Comparison of ENCODE assay signal across 17 cellular contexts in the genomic region with DNA sequence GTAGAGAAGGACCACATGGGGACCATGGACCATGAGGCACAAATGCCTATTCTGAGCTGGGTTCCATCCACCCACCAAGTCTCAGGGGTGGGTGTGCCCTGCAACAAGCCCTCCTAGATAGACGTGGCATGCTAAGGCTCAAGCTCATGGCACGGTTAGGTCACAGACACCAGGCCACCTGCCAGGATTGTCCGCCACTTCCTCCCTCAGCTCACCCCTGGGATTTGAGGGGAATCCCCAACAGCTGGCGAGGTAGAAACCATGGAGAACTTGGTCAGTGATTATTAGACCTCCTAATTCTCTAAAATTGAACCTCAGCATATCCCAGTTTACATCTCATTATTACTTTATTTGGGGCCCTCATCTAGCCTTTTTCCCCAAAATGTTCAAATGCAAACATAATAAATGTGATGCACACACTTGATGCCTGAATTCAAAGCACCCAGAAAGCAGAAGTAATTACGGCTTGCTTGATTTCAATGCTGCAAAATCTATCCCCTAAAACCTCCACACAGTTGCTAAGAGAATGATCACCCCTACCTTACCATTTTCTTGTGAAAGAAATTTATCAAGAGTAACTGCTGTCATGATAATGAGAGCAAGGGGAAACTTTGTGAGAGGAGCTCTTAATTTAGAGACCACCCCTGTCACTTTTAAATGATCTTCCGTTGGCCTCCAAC.
DNase-seq lines count a peak whose midpoint lies in the region; ATAC-seq and TF ChIP-seq lines count a peak whose summit lies in the region.
"Had no signal": no experiment of that assay in that cellular context is flagged by ENCODE, and none has a peak within 500 bp of the region (broad histone marks: within the 10 kb centered on the region; RNA-seq: fewer than 3 reads in every experiment).

No MANE protein-coding gene starts in this region.

- DNase-seq in memory B cell (ENCODE audit: low spot score in 2 of 2), result no peak
- DNase-seq in HT-29 (ENCODE audit: low spot score), result no peak
- no peak for DNase-seq in foreskin fibroblast
- DNase-seq: activated CD4-positive, alpha-beta T cell treated with anti-CD3 and anti-CD28 coated beads, Interleukin-2, amount 10 ng/mL, durations not matched to agents 7 days and 5 days; colonic mucosa; H9; NCI-H2081; NCI-H524 treated with DMSO at 0.1 percent for 48 hours; PC-9; SK-N-SH had no signal

- H3K4me3 Mint-ChIP-seq in memory B cell, result no peak overlapping the region
- H3K4me3 Mint-ChIP-seq: activated CD4-positive, alpha-beta T cell treated with anti-CD3 and anti-CD28 coated beads, Interleukin-2, amount 10 ng/mL, durations not matched to agents 7 days and 5 days; activated naive CD4-positive, alpha-beta T cell treated with anti-CD3 and anti-CD28 coated beads, Interleukin-2, amount 50 U/mL, for 24 hours; H9; nephron had no signal

- H3K4me1 Mint-ChIP-seq in memory B cell, result peaks cover 5% of the 10 kb centered on the region
- H3K4me1 Mint-ChIP-seq: activated CD4-positive, alpha-beta T cell treated with anti-CD3 and anti-CD28 coated beads, Interleukin-2, amount 10 ng/mL, durations not matched to agents 7 days and 5 days; activated naive CD4-positive, alpha-beta T cell treated with anti-CD3 and anti-CD28 coated beads, Interleukin-2, amount 50 U/mL, for 24 hours; nephron had no signal

- H3K9me3 Mint-ChIP-seq in memory B cell, result no peaks in the 10 kb centered on the region
- H3K9me3 Mint-ChIP-seq: activated CD4-positive, alpha-beta T cell treated with anti-CD3 and anti-CD28 coated beads, Interleukin-2, amount 10 ng/mL, durations not matched to agents 7 days and 5 days; activated naive CD4-positive, alpha-beta T cell treated with anti-CD3 and anti-CD28 coated beads, Interleukin-2, amount 50 U/mL, for 24 hours; nephron had no signal

- no peaks in the 10 kb centered on the region for H3K27me3 Mint-ChIP-seq in memory B cell
- H3K27me3 Mint-ChIP-seq: activated CD4-positive, alpha-beta T cell treated with anti-CD3 and anti-CD28 coated beads, Interleukin-2, amount 10 ng/mL, durations not matched to agents 7 days and 5 days had no signal

- no peaks in the 10 kb centered on the region for H3K36me3 Mint-ChIP-seq in memory B cell
- H3K36me3 Mint-ChIP-seq: activated naive CD4-positive, alpha-beta T cell treated with anti-CD3 and anti-CD28 coated beads, Interleukin-2, amount 50 U/mL, for 24 hours had no signal

- no peak overlapping the region for H3K4me3 ChIP-seq in foreskin fibroblast (ENCODE audit: low read depth in 1 of 2, low read length in 2 of 2)
- H3K4me3 ChIP-seq: colonic mucosa, PC-9 had no signal

- TF ChIP-seq CTCF in foreskin fibroblast (IDR thresholded peaks at IDR 0.05; ENCODE audit: low read depth, low read length), result no peak

- ATAC-seq in GM18907 (IDR thresholded peaks at IDR 0.05; ENCODE audit: unreplicated experiment), result peak; percentile 94
- peak; percentile 74 for ATAC-seq in GM21786 (IDR thresholded peaks at IDR 0.05; ENCODE audit: unreplicated experiment)
- ATAC-seq in HG03442 (IDR thresholded peaks at IDR 0.05; ENCODE audit: unreplicated experiment), result peak; percentile 55
- ATAC-seq in memory B cell (ENCODE audit: low read depth), result peak; percentile 71
- ATAC-seq in GM21717 (IDR thresholded peaks at IDR 0.05; ENCODE audit: unreplicated experiment), result no peak
- ATAC-seq: HepG2 had no signal

- H3K27ac Mint-ChIP-seq in memory B cell, result no peak overlapping the region
- H3K27ac Mint-ChIP-seq: activated CD4-positive, alpha-beta T cell treated with anti-CD3 and anti-CD28 coated beads, Interleukin-2, amount 10 ng/mL, durations not matched to agents 7 days and 5 days; activated naive CD4-positive, alpha-beta T cell treated with anti-CD3 and anti-CD28 coated beads, Interleukin-2, amount 50 U/mL, for 24 hours; H9; nephron had no signal
